In genomic region chr2:208255557-208256106, GRCh38 we compare ENCODE assay signal across 8 cellular contexts. TPM values are rescaled to one million over a fixed set of nuclear protein-coding genes. Genes with fewer than 3 reads are reported as not detected.
A peak's percentile ranks its signal among the peaks of the same experiment; 100 is the strongest.
DNase-seq lines count a peak whose midpoint lies in the region; ATAC-seq, FAIRE-seq and TF ChIP-seq lines count a peak whose summit lies in the region.

No MANE protein-coding gene starts in this region.

- no peaks in the 10 kb centered on the region for H3K9me3 ChIP-seq in cardiac muscle cell (ENCODE audit: low read depth)
- no peaks in the 10 kb centered on the region for H3K9me3 ChIP-seq in GM12878 (replicated peaks; ENCODE audit: control insufficient read depth, insufficient read depth, low read length)
- no peaks in the 10 kb centered on the region for H3K9me3 ChIP-seq in mucosa of rectum (ENCODE audit: control insufficient read depth in 2 of 2, low read length in 2 of 2)

- no peak for DNase-seq in cardiac muscle cell (ENCODE audit: low read depth in 1 of 2, low spot score in 1 of 2)
- no peak for DNase-seq in cardiac septum (ENCODE audit: low spot score)
- DNase-seq in GM12878 (ENCODE audit: low read depth, low spot score) = no peak
- no peak for DNase-seq in RKO (ENCODE audit: low spot score)
- no peak for DNase-seq in NCI-H1436 treated with DMSO at 0.1 percent for 48 hours (lab: John Stamatoyannopoulos, UW)
- DNase-seq in NAMALWA (ENCODE audit: low spot score) = no peak

- peak overlapping the region; percentile 90 for H2AFZ ChIP-seq in GM12878 (ENCODE audit: control insufficient read depth, low read depth, low read length)

- ATAC-seq in HG03354 (IDR thresholded peaks at IDR 0.05; ENCODE audit: poor library complexity, severe bottlenecking, unreplicated experiment) = peak; percentile 13
- ATAC-seq in GM12878 = peak; percentile 9

- H3K4me1 ChIP-seq in cardiac muscle cell (ENCODE audit: low read depth) (peaks cover 32% of the 10 kb centered on the region), GM12878 (ENCODE audit: control insufficient read depth, insufficient read depth, low read length) (no peaks in the 10 kb centered on the region; the same call in 1 of the 2 replicates), mucosa of rectum (ENCODE audit: control insufficient read depth in 2 of 2, insufficient read depth in 2 of 2, low read length in 2 of 2) (peaks cover 17% of the 10 kb centered on the region in 2 donors)

- no TSS peak for BruUV-seq in GM12878 (replicated peaks; lab: Mats Ljungman, UMichigan)

- CTCF ChIA-PET in GM12878 (lab: Yijun Ruan, JAX) = interaction anchor here (1.0 to 5.6 kb wide), 8 partner anchors 11 to 103 kb away, joined by 3 to 69 read pairs (median 19); partner anchors contain the start of gene PIKFYVE

- peaks cover 4% of the 10 kb centered on the region for H3K36me3 ChIP-seq in cardiac muscle cell
- peaks cover 0 to 8% of the 10 kb centered on the region in 2 experiments; a peak in 2 of 4 replicates for H3K36me3 ChIP-seq in GM12878 (ENCODE audit: control insufficient read depth in 2 of 2, insufficient read depth in 2 of 2, low read length in 1 of 2)
- H3K36me3 ChIP-seq in mucosa of rectum (ENCODE audit: control insufficient read depth in 2 of 2, insufficient read depth in 2 of 2, low read length in 2 of 2) = peaks cover 15 to 16% of the 10 kb centered on the region in 2 donors

- H3K27me3 ChIP-seq in cardiac muscle cell (no peaks in the 10 kb centered on the region), GM12878 (replicated peaks in 1 of 2; ENCODE audit: control insufficient read depth in 2 of 2, insufficient read depth in 2 of 2, low read length in 1 of 2) (no peaks in the 10 kb centered on the region), mucosa of rectum (ENCODE audit: control insufficient read depth in 2 of 2, insufficient read depth in 2 of 2, low read length in 2 of 2) (no peaks in the 10 kb centered on the region)

- WGBS in GM12878 (ENCODE audit: insufficient coverage, insufficient replicate concordance, low lambda C conversion rate, missing lambda C conversion rate) = 27% methylated on average over 13 of the region's 13 CpGs

- H3K79me2 ChIP-seq in GM12878 (ENCODE audit: control insufficient read depth, insufficient read depth, low read length) = peaks cover 6% of the 10 kb centered on the region

- FAIRE-seq in GM12878 (lab: Jason Lieb, UNC) = no peak

- TF ChIP-seq POLR2A in GM12878 (IDR thresholded peaks at IDR 0.05; ENCODE audit: low read depth, low read length) = no peak

- peak overlapping the region; percentile 96 for H3K27ac ChIP-seq in cardiac muscle cell
- peak overlapping the region; percentile 35 for H3K27ac ChIP-seq in GM12878 (ENCODE audit: control insufficient read depth, insufficient read depth)
- peak overlapping the region; percentile 70 to 76 for H3K27ac ChIP-seq in mucosa of rectum (ENCODE audit: low read depth in 2 of 2, low read length in 2 of 2)

- in situ Hi-C loops in GM12878 (cut with MboI) = loop anchor here (10.0 kb wide), 1 partner anchor 631 kb away; the partner anchor contains the start of gene METTL21A

- H3K4me2 ChIP-seq in GM12878 (ENCODE audit: control insufficient read depth, insufficient read depth) = peak overlapping the region; percentile 80

- no peaks in the 10 kb centered on the region for H4K20me1 ChIP-seq in GM12878 (ENCODE audit: control insufficient read depth, insufficient read depth)

- H3K9ac ChIP-seq in GM12878 (ENCODE audit: control insufficient read depth, insufficient read depth, low read length) (peak overlapping the region; percentile 58; the same call in 1 of the 2 replicates), mucosa of rectum (ENCODE audit: low read depth in 1 of 2, low read length in 2 of 2) (peak overlapping the region; percentile 56 to 60)

- TF ChIP-seq RAD21 in GM12878 (IDR thresholded peaks at IDR 0.05; ENCODE audit: insufficient read depth, low read depth, low read length) = no peak

- POLR2A ChIA-PET in GM12878 (lab: Charles Lee) = interaction anchor here (0.6 to 5.1 kb wide), 4 partner anchors 10 to 551 kb away, joined by 3 to 49 read pairs (median 4); partner anchors contain the start of gene PIKFYVE

- SMC1A ChIA-PET in GM12878 (lab: Charles Lee; ENCODE audit: uncharacterized antibody, unreplicated experiment) = interaction anchor here (0.7 to 6.7 kb wide), 7 partner anchors 10 to 162 kb away, joined by 3 to 37 read pairs (median 5); partner anchors contain the start of gene PIKFYVE

- TF ChIP-seq CTCF in cardiac muscle cell (IDR thresholded peaks at IDR 0.05; ENCODE audit: low read depth, low read length) (no peak), GM12878 (IDR thresholded peaks at IDR 0.05 in 2 of 3, conservative IDR thresholded peaks at IDR 0.05 in 1 of 3; ENCODE audit: control insufficient read depth in 2 of 3, extremely low read depth in 1 of 3, insufficient read depth in 1 of 3, low read depth in 3 of 3, low read length in 3 of 3) (no peak)

- H3K4me3 ChIP-seq in cardiac muscle cell (peak overlapping the region; percentile 71), GM12878 (peak overlapping the region; percentile 98), mucosa of rectum (ENCODE audit: low read length in 2 of 2) (peak overlapping the region; percentile 97 to 100)

- TF ChIP-seq EP300 in GM12878 (IDR thresholded peaks at IDR 0.05; ENCODE audit: borderline replicate concordance in 1 of 2, control insufficient read depth in 1 of 2, low read depth in 2 of 2, low read length in 2 of 2) = no peak

- RAD21 ChIA-PET in GM12878 (lab: Charles Lee; ENCODE audit: unreplicated experiment) = interaction anchor here (0.9 to 6.5 kb wide), 6 partner anchors 11 to 80 kb away, joined by 3 to 43 read pairs (median 16); partner anchors contain the start of gene PIKFYVE

- intact Hi-C loops in cardiac septum (cut with DNase I) = loop anchor here (1.0 to 5.0 kb wide), 3 partner anchors 11 to 628 kb away; partner anchors contain the start of genes METTL21A and PIKFYVE
- intact Hi-C loops in GM12878 (cut with micrococcal nuclease; ENCODE audit: unreplicated experiment) = loop anchor here (1.0 kb wide), 2 partner anchors 10 to 58 kb away; no protein-coding TSS in a partner anchor

TF ChIP-seq in GM12878, 131 proteins besides CTCF, POLR2A, EP300 and RAD21:
- TF ChIP-seq ETV6 (conservative IDR thresholded peaks at IDR 0.05 in 1 of 2, IDR thresholded peaks at IDR 0.05 in 1 of 2; ENCODE audit: borderline replicate concordance in 1 of 2, low read depth in 1 of 2) (no peak), TAF1 (IDR thresholded peaks at IDR 0.05; ENCODE audit: borderline replicate concordance, low read depth, low read length) (0 out of 2 replicates have a peak, but pooled peaks have one; percentile 1), MAX (IDR thresholded peaks at IDR 0.05; ENCODE audit: low read depth, low read length) (no peak), RCOR1 (conservative IDR thresholded peaks at IDR 0.05; ENCODE audit: low read depth, low read length) (no peak)

RNA-seq across cellular contexts. Expression of gene IDH1, which starts 0.8 kb away (rescaled TPM):
- total RNA-seq in cardiac muscle cell = 85.4 and 138 TPM in 2 replicates
- polyA plus RNA-seq in cardiac muscle cell = 118 and 164 TPM in 2 replicates
- total RNA-seq in cardiac septum = 17.7 TPM
- total RNA-seq in GM12878 (2013; cell fraction: nucleolus; rRNA removed) = 79.4 and 80.2 TPM in 2 replicates
- 39.0 and 51.9 TPM in 2 replicates for total RNA-seq in GM12878 (2014; rRNA removed)
- 57.1 and 58.1 TPM in 2 replicates for total RNA-seq in GM12878 (2014; rRNA removed; fragmentation: Illumina TruSeq; extraction: Trizol)
- total RNA-seq in GM12878 (2021) = 45.4 and 46.4 TPM in 2 replicates
- polyA plus RNA-seq in GM12878 (2011; ENCODE audit: low read depth) = 16.3 TPM
- polyA plus RNA-seq in GM12878 (2011; rRNA removed) = 114 and 164 TPM in 2 replicates
- polyA plus RNA-seq in GM12878 (2011; cell fraction: cytosol; rRNA removed) = 45.2 and 53.2 TPM in 2 replicates
- polyA plus RNA-seq in GM12878 (2011; cell fraction: nucleus; rRNA removed) = 70.4 and 77.8 TPM in 2 replicates
- 17.2 and 27.7 TPM in 2 replicates for polyA plus RNA-seq in GM12878 (2012)
- polyA plus RNA-seq in GM12878 (2014; fragmentation: Illumina TruSeq; extraction: Trizol) = 54.4 and 72.1 TPM in 2 replicates
- 10 to 100 TPM; 56.0 to 67.7 TPM for polyA plus RNA-seq in GM12878 (2014; fragmentation: Nextera tagmentation; extraction: Ambion mirVana)
- polyA plus RNA-seq in GM12878 (2014; rRNA removed) = 35.8 and 46.9 TPM in 2 replicates
- polyA plus RNA-seq in GM12878 (2016; fragmentation: Nextera tagmentation; extraction: Ambion mirVana) = 10 to 100 TPM; 48.9 to 55.6 TPM
- 67.4 and 80.6 TPM in 2 replicates for polyA minus RNA-seq in GM12878 (2011; rRNA and poly(A)+ RNA removed)
- 23.7 and 25.6 TPM in 2 replicates for polyA minus RNA-seq in GM12878 (2011; cell fraction: cytosol; rRNA and poly(A)+ RNA removed)
- 41.2 and 65.1 TPM in 2 replicates for polyA minus RNA-seq in GM12878 (2011; cell fraction: nucleus; rRNA and poly(A)+ RNA removed)

RNA-seq across cellular contexts. Expression of gene PIKFYVE, which starts 10.4 kb away (rescaled TPM):
- 15.3 and 24.3 TPM in 2 replicates for total RNA-seq in cardiac muscle cell
- 7.3 and 7.5 TPM in 2 replicates for polyA plus RNA-seq in cardiac muscle cell
- total RNA-seq in cardiac septum = 20.2 TPM
- 180 and 182 TPM in 2 replicates for total RNA-seq in GM12878 (2013; cell fraction: nucleolus; rRNA removed)
- 26.8 and 31.3 TPM in 2 replicates for total RNA-seq in GM12878 (2014; rRNA removed)
- 28.4 and 29.9 TPM in 2 replicates for total RNA-seq in GM12878 (2014; rRNA removed; fragmentation: Illumina TruSeq; extraction: Trizol)
- 21.1 and 21.2 TPM in 2 replicates for total RNA-seq in GM12878 (2021)
- 7.8 TPM for polyA plus RNA-seq in GM12878 (2011; ENCODE audit: low read depth)
- 41.7 and 57.9 TPM in 2 replicates for polyA plus RNA-seq in GM12878 (2011; rRNA removed)
- polyA plus RNA-seq in GM12878 (2011; cell fraction: cytosol; rRNA removed) = 18.5 and 21.3 TPM in 2 replicates
- 52.2 and 58.8 TPM in 2 replicates for polyA plus RNA-seq in GM12878 (2011; cell fraction: nucleus; rRNA removed)
- 9.9 and 11.6 TPM in 2 replicates for polyA plus RNA-seq in GM12878 (2012)
- polyA plus RNA-seq in GM12878 (2014; fragmentation: Illumina TruSeq; extraction: Trizol) = 24.5 and 31.0 TPM in 2 replicates
- 1 to 10 TPM; 5.2 to 5.5 TPM for polyA plus RNA-seq in GM12878 (2014; fragmentation: Nextera tagmentation; extraction: Ambion mirVana)
- polyA plus RNA-seq in GM12878 (2014; rRNA removed) = 15.6 and 18.0 TPM in 2 replicates
- 1 to 10 TPM; 9.6 to 9.9 TPM for polyA plus RNA-seq in GM12878 (2016; fragmentation: Nextera tagmentation; extraction: Ambion mirVana)
- 89.7 and 93.4 TPM in 2 replicates for polyA minus RNA-seq in GM12878 (2011; rRNA and poly(A)+ RNA removed)
- 21.1 and 26.6 TPM in 2 replicates for polyA minus RNA-seq in GM12878 (2011; cell fraction: cytosol; rRNA and poly(A)+ RNA removed)
- polyA minus RNA-seq in GM12878 (2011; cell fraction: nucleus; rRNA and poly(A)+ RNA removed) = 90.8 and 125 TPM in 2 replicates

Comparison
In these comparisons a context has a peak if more than half of its experiments do, and no peak if none do; other contexts are left out.
1. H3K27ac ChIP-seq: peak in every context shown above with its lines; median percentile 96 in cardiac muscle cell; 73 in mucosa of rectum; 35 in GM12878.